ENCODE assay signal across 8 cellular contexts in the genomic region with DNA sequence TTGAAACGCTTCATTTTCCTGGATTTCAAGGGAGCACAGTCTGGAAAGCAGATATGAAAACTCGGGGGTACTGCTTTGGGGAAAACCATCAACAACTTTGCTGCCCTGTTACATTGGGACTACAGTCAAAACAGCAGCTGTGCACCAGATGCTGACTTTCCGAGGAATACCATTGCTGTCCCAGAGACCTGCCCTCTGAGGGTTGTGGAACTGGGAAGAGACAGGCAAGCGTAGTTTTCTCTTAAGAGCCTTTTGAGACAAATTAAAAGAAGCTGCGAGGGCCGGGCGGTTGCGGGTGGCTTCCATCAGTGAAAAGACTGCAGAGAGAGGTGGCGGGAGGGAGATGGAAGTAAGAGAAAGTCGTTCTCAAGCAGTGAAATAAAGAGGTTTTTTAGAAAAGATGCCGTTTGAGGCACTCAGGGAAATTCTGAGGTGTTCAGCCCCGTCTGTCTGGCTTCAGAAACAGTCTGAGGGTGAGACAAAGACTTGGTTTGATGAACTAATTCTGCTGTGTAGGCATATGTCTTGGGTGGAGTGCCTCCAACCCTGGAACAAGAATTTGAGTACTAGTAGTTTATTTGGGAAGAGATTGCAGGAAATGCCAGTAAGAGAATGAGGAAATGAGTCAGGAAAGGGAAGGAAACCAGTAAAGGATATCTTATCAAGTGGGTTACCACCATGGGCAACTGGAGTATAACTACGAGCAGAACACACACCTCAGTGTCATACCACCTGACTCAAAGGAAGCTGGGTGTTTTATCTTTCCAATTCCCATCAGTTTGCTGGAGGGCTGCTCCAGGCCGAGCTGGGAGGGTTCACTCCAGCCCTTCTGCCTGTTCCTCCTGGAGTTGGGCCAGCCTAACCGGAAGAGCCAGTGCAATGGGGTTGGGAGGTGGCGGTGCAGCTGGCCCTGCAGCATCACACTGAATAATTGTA.
DNase-seq lines count a peak whose midpoint lies in the region; ATAC-seq and TF ChIP-seq lines count a peak whose summit lies in the region.

No MANE protein-coding gene starts in this region.

- DNase-seq in HS-5 (ENCODE audit: low read depth), result peak; percentile 56
- peak; percentile 23 for DNase-seq in amniotic epithelial cell (ENCODE audit: low read depth)
- DNase-seq in stomach, result no peak
- DNase-seq in GM10266 (ENCODE audit: extremely low spot score), result no peak
- no peak for DNase-seq in NCI-H2196 (lab: John Stamatoyannopoulos, UW; ENCODE audit: unreplicated experiment)
- DNase-seq in GF-D8 (lab: John Stamatoyannopoulos, UW), result no peak

- intact Hi-C loops in stomach (cut with DNase I; ENCODE audit: low total_unique reads), result no loop called here

- H3K27me3 ChIP-seq in layer of hippocampus (ENCODE audit: control insufficient read depth, insufficient read depth, low read length) (no peaks in the 10 kb centered on the region), stomach (no peaks in the 10 kb centered on the region)

- 58 to 68% (median 63%) methylated on average over 16 of the region's 16 CpGs for WGBS in stomach, 5 donors

- H3K4me3 ChIP-seq in stomach, result no peak overlapping the region

- H3K36me3 ChIP-seq in stomach, result peaks cover 31 to 83% (median 53%) of the 10 kb centered on the region in 4 donors

- TF ChIP-seq CTCF in stomach (IDR thresholded peaks at IDR 0.05) (no peak), GM10266 (IDR thresholded peaks at IDR 0.05; ENCODE audit: control insufficient read depth, insufficient read depth, low read depth, missing control alignments) (no peak)

- H3K27ac ChIP-seq in layer of hippocampus (ENCODE audit: low read depth, low read length) (peak overlapping the region; percentile 71), stomach (peak overlapping the region; percentile 33 to 82 (median 71))

- H3K4me1 ChIP-seq in stomach, result peaks cover 39 to 83% (median 63%) of the 10 kb centered on the region in 4 donors

- no peaks in the 10 kb centered on the region for H3K9me3 ChIP-seq in stomach

- ATAC-seq in GM21447 (IDR thresholded peaks at IDR 0.05; ENCODE audit: unreplicated experiment), result no peak

- no peak for TF ChIP-seq POLR2A in stomach (IDR thresholded peaks at IDR 0.05)

- TF ChIP-seq EP300 in stomach (IDR thresholded peaks at IDR 0.05), result no peak

Comparison
In these comparisons a context has a peak if more than half of its experiments do, and no peak if none do; other contexts are left out.
1. DNase-seq: peak in HS-5 (single experiment) and amniotic epithelial cell (single experiment); none in stomach (single experiment), GM10266 (single experiment), NCI-H2196 (single experiment) and GF-D8 (single experiment).